In the genomic region with DNA sequence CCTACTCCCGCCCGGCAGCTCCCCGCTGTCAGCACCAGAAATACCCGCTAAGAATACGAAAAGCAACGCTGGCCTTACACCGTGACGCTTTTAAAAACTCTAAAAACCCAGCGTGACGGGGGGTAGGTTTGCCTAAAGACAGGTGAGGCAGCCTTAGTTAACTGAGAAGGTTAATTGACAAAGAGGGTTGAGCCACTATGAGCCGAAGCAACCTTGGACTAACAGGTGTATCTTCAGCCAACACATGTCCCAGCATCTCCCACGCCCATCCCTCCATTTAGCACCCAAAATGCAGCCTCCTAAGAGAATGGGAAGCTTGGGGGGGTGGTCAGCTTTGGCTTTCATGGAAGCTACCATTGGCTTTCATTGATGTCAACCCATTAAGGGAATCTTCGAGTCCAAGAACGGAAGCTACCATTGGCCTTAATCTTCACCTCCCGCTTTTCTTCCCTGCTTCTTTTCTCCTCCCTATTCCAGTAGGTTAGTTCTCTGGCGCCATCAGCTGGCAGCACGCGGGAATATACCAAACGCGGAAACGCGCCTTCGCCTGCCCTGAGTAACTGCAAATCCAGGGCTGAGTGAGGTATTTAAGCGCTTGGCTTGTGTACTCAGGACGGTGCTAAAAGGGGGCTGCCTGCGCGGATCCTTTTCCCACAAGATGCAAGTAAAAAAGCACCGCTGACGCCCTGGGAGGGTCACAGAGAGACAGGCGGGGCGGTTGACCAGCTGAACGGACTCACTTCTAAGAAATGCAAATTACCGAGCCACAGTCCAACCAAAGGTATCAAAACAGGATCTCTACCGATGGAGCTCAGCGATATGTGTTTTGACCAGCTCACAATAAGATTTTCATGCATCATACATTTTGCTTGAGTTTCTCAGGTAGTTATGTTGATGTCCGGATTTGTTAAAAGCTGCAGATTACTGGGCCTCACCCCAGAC, we compare ENCODE assay signal across 8 cellular contexts. TPM values are rescaled to one million over a fixed set of nuclear protein-coding genes. Genes with fewer than 3 reads are reported as not detected.
DNase-seq lines count a peak whose midpoint lies in the region; ATAC-seq and TF ChIP-seq lines count a peak whose summit lies in the region.

No MANE protein-coding gene starts in this region.

- H3K36me3 ChIP-seq in GM06990 (ENCODE audit: control insufficient read depth, insufficient read depth, low read length): no peaks in the 10 kb centered on the region
- no peaks in the 10 kb centered on the region for H3K36me3 ChIP-seq in SJCRH30

- no peak overlapping the region for H3K4me3 ChIP-seq in GM06990 (replicated peaks; ENCODE audit: low read depth, low read length)
- H3K4me3 ChIP-seq in SJCRH30: no peak overlapping the region
- H3K4me3 ChIP-seq in epithelial cell of proximal tubule (ENCODE audit: low read depth, low read length): peak overlapping the region; percentile 49

- peak; percentile 59 for ATAC-seq in HG03460 (IDR thresholded peaks at IDR 0.05; ENCODE audit: unreplicated experiment)

- H3K4me1 ChIP-seq in SJCRH30: no peaks in the 10 kb centered on the region

- no peak overlapping the region for H3K27ac ChIP-seq in SJCRH30

- H3K9me3 ChIP-seq in SJCRH30 (replicated peaks): no peaks in the 10 kb centered on the region

- peak; percentile 74 for TF ChIP-seq CTCF in GM06990 (IDR thresholded peaks at IDR 0.05; ENCODE audit: insufficient read depth, low read length, poor library complexity, severe bottlenecking)
- peak; percentile 90 for TF ChIP-seq CTCF in epithelial cell of proximal tubule (conservative IDR thresholded peaks at IDR 0.05; ENCODE audit: low read depth, low read length)

- no peaks in the 10 kb centered on the region; the same call in 1 of the 2 replicates for H3K27me3 ChIP-seq in GM06990 (replicated peaks; ENCODE audit: control insufficient read depth, insufficient read depth, low read length)
- H3K27me3 ChIP-seq in SJCRH30: no peaks in the 10 kb centered on the region

- peak; percentile 69 for DNase-seq in 8988T
- peak; percentile 58 for DNase-seq in GM06990 (ENCODE audit: extremely low read depth, insufficient read length)
- peak; percentile 14 to 44 for DNase-seq in SJCRH30
- DNase-seq in epithelial cell of proximal tubule (ENCODE audit: low read depth): peak; percentile 58
- peak; percentile 78 for DNase-seq in midbrain (lab: John Stamatoyannopoulos, UW)
- no peak for DNase-seq in NCI-H2081 (lab: John Stamatoyannopoulos, UW)
- no peak for DNase-seq in mesenteric fat pad (ENCODE audit: low spot score)

RNA-seq across cellular contexts. Expression of a gene that starts 38.5 kb away (rescaled TPM):
- total RNA-seq in SJCRH30 (2014; rRNA removed; shearing (Covaris generic)): not detected in 2 replicates
- 1.7 and 5.0 TPM in 2 replicates for total RNA-seq in epithelial cell of proximal tubule
- total RNA-seq in mesenteric fat pad: not detected

RNA-seq across cellular contexts. Expression of a gene that starts 56.2 kb away (rescaled TPM):
- total RNA-seq in SJCRH30 (2014; rRNA removed; shearing (Covaris generic)): not detected in 2 replicates
- total RNA-seq in epithelial cell of proximal tubule: 0.35 and 0.51 TPM in 2 replicates
- total RNA-seq in mesenteric fat pad: not detected

Comparison
In these comparisons a context has a peak if more than half of its experiments do, and no peak if none do; other contexts are left out.
1. DNase-seq: peak in 8988T (single experiment), GM06990 (single experiment), SJCRH30 (2 of 2), epithelial cell of proximal tubule (single experiment) and midbrain (single experiment); none in NCI-H2081 (0 of 2) and mesenteric fat pad (single experiment).